In genomic region chr2:46117994-46118393, GRCh38 we compare ENCODE assay signal across 9 cellular contexts.
"Had no signal": no experiment of that assay in that cellular context is flagged by ENCODE, and none has a peak within 500 bp of the region (broad histone marks: within the 10 kb centered on the region; RNA-seq: fewer than 3 reads in every experiment).

No MANE protein-coding gene starts in this region.

- H3K9me3 ChIP-seq: tibial artery had no signal

- H3K4me3 ChIP-seq: skin epidermis, tibial artery had no signal

- H3K36me3 ChIP-seq: tibial artery had no signal

- DNase-seq: activated B cell treated with CpG ODN at 0.5 μM for 24 hours; activated CD4-positive, alpha-beta T cell treated with anti-CD3 and anti-CD28 coated beads, Interleukin-2, amount 10 ng/mL, durations not matched to agents 7 days and 5 days; activated naive CD4-positive, alpha-beta T cell treated with anti-CD3 and anti-CD28 coated beads, Interleukin-2, amount 10 ng/mL, durations not matched to agents 7 days and 5 days; activated T-cell treated with anti-CD3 and anti-CD28 coated beads for 4 hours; effector memory CD4-positive, alpha-beta T cell; immature natural killer cell; tibial artery had no signal

- H3K27ac ChIP-seq: epithelial cell of prostate, tibial artery had no signal

- H3K27me3 ChIP-seq: tibial artery had no signal
